Comparison of ENCODE assay signal across 15 cellular contexts in genomic region chr16:88746511-88746910, GRCh38. TPM values are rescaled to one million over a fixed set of nuclear protein-coding genes. Genes with fewer than 3 reads are reported as not detected.
A peak's percentile ranks its signal among the peaks of the same experiment; 100 is the strongest.
DNase-seq lines count a peak whose midpoint lies in the region; TF ChIP-seq lines count a peak whose summit lies in the region.
"Had no signal": no experiment of that assay in that cellular context is flagged by ENCODE, and none has a peak within 500 bp of the region (broad histone marks: within the 10 kb centered on the region; RNA-seq: fewer than 3 reads in every experiment).

No MANE protein-coding gene starts in this region.

- H3K36me3 ChIP-seq in ovary, result no peaks in the 10 kb centered on the region

- DNase-seq in fibroblast of peridontal ligament (ENCODE audit: extremely low read depth) (peak; percentile 53), ovary (peak; percentile 62 to 89 (median 75)), glutamatergic neuron (no peak), DMS53 treated with DMSO at 0.1 percent for 48 hours (lab: John Stamatoyannopoulos, UW; ENCODE audit: unreplicated experiment) (no peak), SHP77 (lab: John Stamatoyannopoulos, UW) (no peak), NCI-H748 (lab: John Stamatoyannopoulos, UW; ENCODE audit: unreplicated experiment) (no peak)
- DNase-seq: amniotic stem cell, C1 segment of cervical spinal cord, cortex of kidney, NCI-H1930, NCI-H774, SIG-M5 had no signal

- H3K27me3 Mint-ChIP-seq in IgD-negative memory B cell, result no peaks in the 10 kb centered on the region
- peaks cover 8% of the 10 kb centered on the region for H3K27me3 Mint-ChIP-seq in glutamatergic neuron (ENCODE audit: unreplicated experiment)

- H3K4me3 ChIP-seq in ovary, result no peak overlapping the region

- H3K27ac Mint-ChIP-seq in IgD-negative memory B cell, result peak overlapping the region; percentile 85 to 93 (median 89)
- H3K27ac Mint-ChIP-seq in glutamatergic neuron (ENCODE audit: unreplicated experiment), result no peak overlapping the region

- TF ChIP-seq POLR2A in ovary (IDR thresholded peaks at IDR 0.05), result no peak

- H3K36me3 Mint-ChIP-seq in IgD-negative memory B cell (peaks cover 2% of the 10 kb centered on the region), glutamatergic neuron (ENCODE audit: unreplicated experiment) (no peaks in the 10 kb centered on the region)

- H3K9me3 Mint-ChIP-seq in IgD-negative memory B cell (no peaks in the 10 kb centered on the region), glutamatergic neuron (ENCODE audit: unreplicated experiment) (peaks cover 5% of the 10 kb centered on the region)

- peaks cover 17 to 21% (median 17%) of the 10 kb centered on the region in 3 donors for H3K4me1 Mint-ChIP-seq in IgD-negative memory B cell
- peaks cover 1% of the 10 kb centered on the region for H3K4me1 Mint-ChIP-seq in glutamatergic neuron (ENCODE audit: low read depth, unreplicated experiment)

- no peak for TF ChIP-seq EP300 in ovary (IDR thresholded peaks at IDR 0.05)

- 14 to 37% (median 25%) methylated on average over 17 of the region's 17 CpGs for WGBS in ovary, 3 donors

- H3K4me3 Mint-ChIP-seq in IgD-negative memory B cell (peak overlapping the region in 3 of 4 donors; percentile 17 to 83 (median 36)), glutamatergic neuron (ENCODE audit: unreplicated experiment) (no peak overlapping the region)

- peaks cover 2% of the 10 kb centered on the region for H3K4me1 ChIP-seq in ovary (ENCODE audit: insufficient read depth)

- peak overlapping the region; percentile 65 for H3K27ac ChIP-seq in C4-2B
- H3K27ac ChIP-seq in ovary, result peak overlapping the region in 1 of 2 donors; percentile 42
- H3K27ac ChIP-seq: KMS-11 had no signal

- H3K27me3 ChIP-seq in ovary, result no peaks in the 10 kb centered on the region

- no peaks in the 10 kb centered on the region for H3K9me3 ChIP-seq in ovary

- TF ChIP-seq CTCF in C4-2B (conservative IDR thresholded peaks at IDR 0.05) (no peak), ovary (IDR thresholded peaks at IDR 0.05) (no peak), glutamatergic neuron (IDR thresholded peaks at IDR 0.05; ENCODE audit: partially characterized antibody, unreplicated experiment) (no peak)

- intact Hi-C loops in ovary (cut with DNase I), result loop anchor here in 3 of 4 donors (10.0 kb wide), 2 partner anchors 118 to 468 kb away; partner anchors contain the start of genes ZNF778 (in 2 of the 3) and PABPN1L (in 1 of the 3)

RNA-seq across cellular contexts. Expression of gene PIEZO1, which starts 38.5 kb away (rescaled TPM):
- 33.4 TPM for polyA plus RNA-seq in IgD-negative memory B cell
- total RNA-seq in ovary, result 10 to 100 TPM; 27.8 to 93.5 (median 49.1) TPM
- 10 to 100 TPM; 13.0 to 62.1 TPM for polyA plus RNA-seq in ovary
- total RNA-seq in glutamatergic neuron (ENCODE audit: unreplicated experiment), result 12.3 TPM

RNA-seq across cellular contexts. Expression of gene CTU2, which starts 40.2 kb away (rescaled TPM):
- polyA plus RNA-seq in IgD-negative memory B cell (12.1 TPM), ovary (10 to 100 TPM in 1 of 2 donors, under 1 TPM in 1; 0.45 to 12.9 TPM)
- total RNA-seq in ovary (10 to 100 TPM in 6 of 7 donors, 1 to 10 TPM in 1; 8.2 to 36.5 (median 20.5) TPM), glutamatergic neuron (ENCODE audit: unreplicated experiment) (32.4 TPM)

RNA-seq across cellular contexts. Expression of gene RNF166, which starts 40.3 kb away (rescaled TPM):
- polyA plus RNA-seq in IgD-negative memory B cell, result 33.9 TPM
- total RNA-seq in ovary, result 10 to 100 TPM; 17.3 to 26.5 (median 22.2) TPM
- polyA plus RNA-seq in ovary, result 10 to 100 TPM in 1 of 2 donors, 1 to 10 TPM in 1; 4.7 to 14.0 TPM
- 26.5 TPM for total RNA-seq in glutamatergic neuron (ENCODE audit: unreplicated experiment)

RNA-seq across cellular contexts. Expression of gene CDT1, which starts 57.1 kb away (rescaled TPM):
- polyA plus RNA-seq in IgD-negative memory B cell (0.20 TPM), ovary (under 1 TPM; 0.18 to 0.56 TPM)
- total RNA-seq in ovary (1 to 10 TPM in 4 of 7 donors, under 1 TPM in 2, not detected in 1; 0.66 to 3.2 (median 1.5) TPM), glutamatergic neuron (ENCODE audit: unreplicated experiment) (5.6 TPM)

Comparison
In these comparisons a context has a peak if more than half of its experiments do, and no peak if none do; other contexts are left out.
1. DNase-seq: peak in fibroblast of peridontal ligament (single experiment) and ovary (5 of 5); none in glutamatergic neuron (single experiment), DMS53 treated with DMSO at 0.1 percent for 48 hours (single experiment), SHP77 (0 of 2) and NCI-H748 (single experiment).